In genomic region chr5:139011156-139011555, GRCh38 we compare ENCODE assay signal across 8 cellular contexts.
DNase-seq lines count a peak whose midpoint lies in the region; ATAC-seq and TF ChIP-seq lines count a peak whose summit lies in the region.
"Not testable (repeated sequence)": the region's sequence is repeated elsewhere in the genome, so short reads cannot be mapped to it uniquely, and the experiment has no call there.

No MANE protein-coding gene starts in this region.

- H3K9me3 Mint-ChIP-seq in activated naive CD4-positive, alpha-beta T cell treated with anti-CD3 and anti-CD28 coated beads for 36 hours; memory B cell; neural progenitor cell; type B pancreatic cell: not testable (repeated sequence)

- H3K4me1 ChIP-seq in ectodermal cell (ENCODE audit: control insufficient read depth, insufficient read depth, low read length); right atrium auricular region; neural progenitor cell: not testable (repeated sequence)

- not testable (repeated sequence) for H3K27me3 Mint-ChIP-seq in activated naive CD4-positive, alpha-beta T cell treated with anti-CD3 and anti-CD28 coated beads for 36 hours (ENCODE audit: low read depth); memory B cell; neural progenitor cell (ENCODE audit: insufficient read depth, low read depth); type B pancreatic cell

- not testable (repeated sequence) for H4K20me1 ChIP-seq in neural progenitor cell (ENCODE audit: low read depth)

- not testable (repeated sequence) for H2AFZ ChIP-seq in neural progenitor cell (replicated peaks)

- H3K36me3 Mint-ChIP-seq in activated naive CD4-positive, alpha-beta T cell treated with anti-CD3 and anti-CD28 coated beads for 36 hours (ENCODE audit: low read depth) = peaks cover 15% of the 10 kb centered on the region
- peaks cover 18% of the 10 kb centered on the region for H3K36me3 Mint-ChIP-seq in memory B cell
- not testable (repeated sequence) for H3K36me3 Mint-ChIP-seq in neural progenitor cell, type B pancreatic cell

- POLR2A ChIA-PET in RWPE1 (lab: Yijun Ruan, JAX; ENCODE audit: low non-redundant PET) = not testable (repeated sequence)

- H3K27ac ChIP-seq in RWPE1 (peak overlapping the region; percentile 81), neural progenitor cell (peak overlapping the region; percentile 27)
- H3K27ac ChIP-seq in ectodermal cell (ENCODE audit: insufficient read depth, low read depth, low read length, poor library complexity, severe bottlenecking); right atrium auricular region: not testable (repeated sequence)

- intact Hi-C loops in activated naive CD4-positive, alpha-beta T cell treated with anti-CD3 and anti-CD28 coated beads for 36 hours (cut with micrococcal nuclease) = not testable (repeated sequence)

- not testable (repeated sequence) for H3K36me3 ChIP-seq in ectodermal cell (ENCODE audit: control insufficient read depth, insufficient read depth, low read length); right atrium auricular region; neural progenitor cell

- not testable (repeated sequence) for H3K4me1 Mint-ChIP-seq in activated naive CD4-positive, alpha-beta T cell treated with anti-CD3 and anti-CD28 coated beads for 36 hours (ENCODE audit: low read depth); memory B cell; neural progenitor cell; type B pancreatic cell (ENCODE audit: unreplicated experiment)

- not testable (repeated sequence) for H3F3A ChIP-seq in neural progenitor cell (ENCODE audit: low read depth)

- H3K9me3 ChIP-seq in ectodermal cell (ENCODE audit: control insufficient read depth, low read length); right atrium auricular region; neural progenitor cell (ENCODE audit: low read depth): not testable (repeated sequence)

- H3K79me2 ChIP-seq in neural progenitor cell (ENCODE audit: low read depth) = not testable (repeated sequence)

- TF ChIP-seq CTCF in RWPE1 (conservative IDR thresholded peaks at IDR 0.05; ENCODE audit: low read depth); right atrium auricular region (IDR thresholded peaks at IDR 0.05); neural progenitor cell (IDR thresholded peaks at IDR 0.05); type B pancreatic cell (conservative IDR thresholded peaks at IDR 0.05): not testable (repeated sequence)

- WGBS in ectodermal cell, 2 experiments = 21 to 23% methylated on average over 12 to 16 of the region's 25 CpGs

- DNase-seq in ELF-1 (ENCODE audit: low read depth, low spot score) = peak; percentile 9
- DNase-seq in RWPE1 (ENCODE audit: low spot score); activated naive CD4-positive, alpha-beta T cell treated with anti-CD3 and anti-CD28 coated beads for 36 hours; right atrium auricular region (ENCODE audit: low spot score); memory B cell (ENCODE audit: low spot score in 2 of 2); neural progenitor cell (ENCODE audit: low spot score); type B pancreatic cell (ENCODE audit: extremely low spot score, unreplicated experiment): not testable (repeated sequence)

- CTCF ChIA-PET in RWPE1 (lab: Yijun Ruan, JAX) = interaction anchor here (1.2 kb wide), 1 partner anchor 283 kb away, joined by 3 read pairs; no protein-coding TSS in a partner anchor
- CTCF ChIA-PET in activated naive CD4-positive, alpha-beta T cell treated with anti-CD3 and anti-CD28 coated beads for 36 hours (lab: Charles Lee) = not testable (repeated sequence)

- H3K4me3 ChIP-seq in ectodermal cell (ENCODE audit: insufficient read depth, low read depth, low read length) (peak overlapping the region; percentile 27), right atrium auricular region (peak overlapping the region; percentile 21 to 34), neural progenitor cell (peak overlapping the region; percentile 53)

- peak overlapping the region; percentile 32 for H3K9ac ChIP-seq in neural progenitor cell

- H3K27me3 ChIP-seq in ectodermal cell (ENCODE audit: control insufficient read depth, insufficient read depth, low read length, poor library complexity, severe bottlenecking); right atrium auricular region; neural progenitor cell: not testable (repeated sequence)

- H3K4me2 ChIP-seq in neural progenitor cell = peak overlapping the region; percentile 88

- H3K4me3 Mint-ChIP-seq in activated naive CD4-positive, alpha-beta T cell treated with anti-CD3 and anti-CD28 coated beads for 36 hours = peak overlapping the region; percentile 61
- H3K4me3 Mint-ChIP-seq in memory B cell (peak overlapping the region; percentile 59), neural progenitor cell (peak overlapping the region; percentile 75), type B pancreatic cell (peak overlapping the region; percentile 86)

- ATAC-seq in memory B cell (ENCODE audit: low read depth) = not testable (repeated sequence)

- H3K27ac Mint-ChIP-seq in activated naive CD4-positive, alpha-beta T cell treated with anti-CD3 and anti-CD28 coated beads for 36 hours; memory B cell: not testable (repeated sequence)
- H3K27ac Mint-ChIP-seq in neural progenitor cell (peak overlapping the region; percentile 88), type B pancreatic cell (peak overlapping the region; percentile 81)
